31 cellular contexts compared by ENCODE assay signal in the genomic region with DNA sequence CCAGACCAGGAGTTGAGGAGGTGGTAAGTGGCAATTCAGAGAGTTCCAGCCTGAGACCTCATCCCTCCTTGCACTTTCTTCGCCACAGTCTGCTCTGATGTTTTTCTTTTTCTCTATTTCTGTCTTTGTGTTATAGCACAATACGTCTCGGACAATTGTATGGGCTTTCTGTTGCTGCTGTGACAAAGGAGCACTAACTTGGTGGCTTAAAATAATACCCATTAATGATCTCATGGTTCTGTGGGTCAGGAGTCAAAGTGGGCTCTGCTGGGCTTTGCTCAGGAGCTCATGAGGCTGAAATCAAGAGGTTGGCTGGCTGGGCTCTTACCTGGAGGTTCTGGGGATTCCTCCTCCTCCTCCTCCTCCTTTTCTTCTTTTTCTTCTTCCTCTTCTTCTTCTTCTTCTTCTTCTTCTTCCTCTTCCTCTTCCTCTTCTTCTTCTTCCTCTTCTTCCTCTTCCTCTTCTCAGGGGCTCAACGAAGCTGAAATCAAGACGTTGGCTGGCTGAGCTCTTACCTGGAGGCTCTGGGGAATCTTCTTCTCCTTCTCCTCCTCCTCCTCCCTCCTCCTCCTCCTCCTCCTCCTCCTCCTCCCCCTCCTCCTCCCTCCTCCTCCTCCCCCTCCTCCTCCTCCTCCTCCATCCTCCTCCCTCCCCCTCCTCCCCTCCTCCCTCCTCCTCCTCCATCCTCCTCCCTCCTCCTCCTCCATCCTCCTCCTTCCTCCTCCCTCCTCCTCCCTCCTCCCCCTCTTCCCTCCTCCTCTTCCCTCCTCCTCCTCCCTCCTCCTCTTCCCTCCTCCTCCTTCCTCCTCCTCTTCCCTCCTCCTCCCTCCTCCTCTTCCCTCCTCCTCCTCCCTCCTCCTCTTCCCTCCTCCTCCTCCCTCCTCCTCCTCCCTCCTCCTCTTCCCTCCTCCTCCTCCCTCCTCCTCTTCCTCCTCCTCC.
"Had no signal": no experiment of that assay in that cellular context is flagged by ENCODE, and none has a peak within 500 bp of the region (broad histone marks: within the 10 kb centered on the region; RNA-seq: fewer than 3 reads in every experiment).

No MANE protein-coding gene starts in this region.

- H3K36me3 ChIP-seq: neural progenitor cell, ovary, spleen, suprapubic skin, tibial artery, transverse colon, upper lobe of right lung, uterus had no signal

- DNase-seq: natural killer cell; occipital lobe; ovary; posterior cingulate gyrus; psoas muscle; right cardiac atrium; spleen; stimulated activated CD4-positive, alpha-beta T cell treated with anti-CD3 and anti-CD28 coated beads, Interleukin-12 subunit alpha, Interleukin-12 subunit beta, amount 100 ng/mL, for 4 hours; stimulated activated CD4-positive, alpha-beta T cell treated with anti-CD3 and anti-CD28 coated beads, Interleukin-1b, Interleukin-23, amount 100 ng/mL, for 48 hours; stimulated activated CD4-positive, alpha-beta T cell treated with anti-CD3 and anti-CD28 coated beads, Interleukin-4, amount 100 ng/mL, for 1 hour; stimulated activated CD4-positive, alpha-beta T cell treated with anti-CD3 and anti-CD28 coated beads, Interleukin-4, amount 100 ng/mL, for 4 hours; stimulated activated CD8-positive, alpha-beta memory T cell treated with anti-CD3 and anti-CD28 coated beads, Interleukin-4, amount 100 ng/mL, for 48 hours; stimulated activated naive CD4-positive, alpha-beta T cell; stimulated activated naive CD8-positive, alpha-beta T cell treated with anti-CD3 and anti-CD28 coated beads, Interleukin-15, amount 100 ng/mL, for 72 hours; stimulated activated naive CD8-positive, alpha-beta T cell treated with anti-CD3 and anti-CD28 coated beads, Interleukin-15, Interleukin-2, amounts not matched to agents 100 U/mL and 50 U/mL, for 24 hours; substantia nigra; testis; tibial artery; transverse colon; upper lobe of right lung; uterus had no signal

- H3K4me1 ChIP-seq: neural progenitor cell, parathyroid adenoma, psoas muscle, spleen, suprapubic skin, testis, tibial artery, transverse colon had no signal

- H3K27ac Mint-ChIP-seq: neural progenitor cell; progenitor cell of endocrine pancreas; stimulated activated memory B cell treated with anti-CD40 and anti-IgM and Interleukin-4, amounts not matched to agents 10 μg/mL and 1 μg/mL and 100 μg/mL, for 72 hours; type B pancreatic cell had no signal

- H3K4me3 Mint-ChIP-seq: natural killer cell; nephron; neural progenitor cell; stimulated activated memory B cell treated with anti-CD40 and anti-IgM and Interleukin-4, amounts not matched to agents 10 μg/mL and 1 μg/mL and 100 μg/mL, for 72 hours; stimulated activated naive CD8-positive, alpha-beta T cell treated with anti-CD3 and anti-CD28 coated beads, Interleukin-15, amount 100 ng/mL, for 72 hours; type B pancreatic cell had no signal

- H3K9me3 Mint-ChIP-seq: natural killer cell; stimulated activated naive CD8-positive, alpha-beta T cell treated with anti-CD3 and anti-CD28 coated beads, Interleukin-15, amount 100 ng/mL, for 72 hours; type B pancreatic cell had no signal

- ATAC-seq: natural killer cell; psoas muscle; right cardiac atrium; sciatic nerve; stimulated activated memory B cell treated with anti-CD40 and anti-IgM and Interleukin-4, amounts not matched to agents 10 μg/mL and 1 μg/mL and 100 μg/mL, for 72 hours; stimulated activated naive CD8-positive, alpha-beta T cell treated with anti-CD3 and anti-CD28 coated beads, Interleukin-15, amount 100 ng/mL, for 72 hours; stimulated activated naive CD8-positive, alpha-beta T cell treated with anti-CD3 and anti-CD28 coated beads, Interleukin-15, Interleukin-2, amounts not matched to agents 100 U/mL and 50 U/mL, for 24 hours had no signal

- H3K9me3 ChIP-seq: ovary, psoas muscle, suprapubic skin, testis, tibial artery, transverse colon, upper lobe of right lung, uterus had no signal

- H3K27me3 Mint-ChIP-seq: stimulated activated memory B cell treated with anti-CD40 and anti-IgM and Interleukin-4, amounts not matched to agents 10 μg/mL and 1 μg/mL and 100 μg/mL, for 72 hours; stimulated activated naive CD8-positive, alpha-beta T cell treated with anti-CD3 and anti-CD28 coated beads, Interleukin-15, amount 100 ng/mL, for 72 hours had no signal

- H3K4me2 ChIP-seq: neural progenitor cell, smooth muscle cell had no signal

- H3K4me1 Mint-ChIP-seq: neural progenitor cell; stimulated activated memory B cell treated with anti-CD40 and anti-IgM and Interleukin-4, amounts not matched to agents 10 μg/mL and 1 μg/mL and 100 μg/mL, for 72 hours; stimulated activated naive CD8-positive, alpha-beta T cell treated with anti-CD3 and anti-CD28 coated beads, Interleukin-15, amount 100 ng/mL, for 72 hours had no signal

- H2AFZ ChIP-seq: neural progenitor cell, parathyroid adenoma had no signal

- H3K27me3 ChIP-seq: ovary, spleen, suprapubic skin, testis, tibial artery, transverse colon, upper lobe of right lung, uterus had no signal

- H3K27ac ChIP-seq: neural progenitor cell, ovary, parathyroid adenoma, psoas muscle, skin epidermis, spleen, suprapubic skin, testis, tibial artery, transverse colon, upper lobe of right lung, uterus had no signal

- H3K9ac ChIP-seq: neural progenitor cell, parathyroid adenoma had no signal

- H3K4me3 ChIP-seq: neural progenitor cell, ovary, psoas muscle, skin epidermis, smooth muscle cell, spleen, suprapubic skin, testis, tibial artery, transverse colon, upper lobe of right lung, uterus had no signal

- H3K79me2 ChIP-seq: parathyroid adenoma had no signal

- H3K36me3 Mint-ChIP-seq: neural progenitor cell; stimulated activated memory B cell treated with anti-CD40 and anti-IgM and Interleukin-4, amounts not matched to agents 10 μg/mL and 1 μg/mL and 100 μg/mL, for 72 hours; type B pancreatic cell had no signal
